In the genomic region with DNA sequence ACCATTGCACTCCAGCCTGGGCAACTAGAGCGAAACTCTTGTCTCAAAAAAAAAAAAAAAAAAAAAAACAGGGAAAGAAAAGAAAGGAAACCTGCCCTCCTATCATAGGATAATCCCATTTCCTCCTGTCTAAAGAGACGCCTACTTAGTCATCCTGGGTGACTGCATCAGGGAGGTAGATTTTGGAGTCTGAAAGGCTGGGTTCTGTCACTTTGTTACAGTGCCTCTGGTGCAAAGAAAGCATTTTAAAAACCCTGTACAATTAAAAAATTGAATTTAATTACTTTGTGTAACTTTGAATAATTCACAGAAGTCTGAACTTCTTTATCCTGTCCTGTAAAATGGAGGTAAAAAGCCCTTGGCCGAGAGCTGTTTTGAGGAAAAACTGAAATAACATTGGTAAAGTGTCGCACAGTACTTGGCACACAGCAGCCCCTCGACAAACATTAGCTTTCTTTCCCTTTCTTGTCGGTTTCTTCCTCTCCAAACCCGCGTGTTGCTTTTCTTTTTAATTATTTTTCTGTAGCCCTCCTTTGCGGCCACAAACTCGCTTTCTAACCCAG, we compare ENCODE assay signal across 8 cellular contexts. TPM values are rescaled to one million over a fixed set of nuclear protein-coding genes. Genes with fewer than 3 reads are reported as not detected.
DNase-seq lines count a peak whose midpoint lies in the region; ATAC-seq and TF ChIP-seq lines count a peak whose summit lies in the region.

No MANE protein-coding gene starts in this region.

- H3K9me3 ChIP-seq in mammary epithelial cell (replicated peaks; ENCODE audit: insufficient read depth, low read length): no peaks in the 10 kb centered on the region

- 60% methylated on average over 9 of the region's 10 CpGs for WGBS in mammary epithelial cell (ENCODE audit: low coverage, missing lambda C conversion rate)

- H3K4me3 ChIP-seq in LNCaP clone FGC (ENCODE audit: low read depth, low read length) (peak overlapping the region; percentile 92), mammary epithelial cell (replicated peaks in 1 of 3; ENCODE audit: insufficient read depth in 1 of 3, low read depth in 2 of 3, low read length in 3 of 3) (peak overlapping the region; percentile 85 to 98 (median 91))

- TSS peak; percentile 54 for BruUV-seq in mammary epithelial cell (replicated peaks; lab: Mats Ljungman, UMichigan)

- no peaks in the 10 kb centered on the region for H3K9me3 Mint-ChIP-seq in memory B cell

- H2AFZ ChIP-seq in mammary epithelial cell (ENCODE audit: low read depth, low read length): peak overlapping the region; percentile 96

- intact Hi-C loops in mammary epithelial cell (cut with micrococcal nuclease): loop anchor here (5.0 kb wide), 1 partner anchor 69 kb away; the partner anchor contains the start of genes EIF3I and TMEM234

- H3K27ac Mint-ChIP-seq in memory B cell: peak overlapping the region; percentile 91

- no peaks in the 10 kb centered on the region for H3K36me3 ChIP-seq in mammary epithelial cell (ENCODE audit: insufficient read depth, low read length)

- peak overlapping the region; percentile 99 for H3K4me3 Mint-ChIP-seq in memory B cell

- peak overlapping the region; percentile 41 for H3K27ac ChIP-seq in mammary epithelial cell (ENCODE audit: insufficient read depth, low read depth, low read length)

- no peaks in the 10 kb centered on the region for H4K20me1 ChIP-seq in mammary epithelial cell (ENCODE audit: insufficient read depth, low read length)

- peaks cover 40% of the 10 kb centered on the region for H3K79me2 ChIP-seq in mammary epithelial cell (ENCODE audit: insufficient read depth, low read length)

- TF ChIP-seq CTCF in LNCaP clone FGC (IDR thresholded peaks at IDR 0.05; ENCODE audit: control insufficient read depth, extremely low read depth, insufficient read depth) (no peak), mammary epithelial cell (conservative IDR thresholded peaks at IDR 0.05 in 1 of 2, IDR thresholded peaks at IDR 0.05 in 1 of 2; ENCODE audit: extremely low read depth in 1 of 2, insufficient read depth in 1 of 2, low read depth in 1 of 2, low read length in 2 of 2) (no peak)

- DNase-seq in DMS53 (lab: John Stamatoyannopoulos, UW): peak; percentile 89
- DNase-seq in LNCaP clone FGC (ENCODE audit: low read depth): no peak
- DNase-seq in mammary epithelial cell: peak; percentile 61
- DNase-seq in memory B cell (ENCODE audit: low spot score in 2 of 2): no peak

- dilution Hi-C loops in mammary epithelial cell (cut with HindIII; ENCODE audit: low sequenced_read_pairs): no loop called here

- in situ Hi-C loops in mammary epithelial cell (cut with MboI; ENCODE audit: low sequenced_read_pairs in 2 of 2): no loop called here

- H3K9ac ChIP-seq in mammary epithelial cell (ENCODE audit: insufficient read depth, low read length): peak overlapping the region; percentile 41

- CTCF ChIA-PET in mammary epithelial cell (lab: Charles Lee; ENCODE audit: low non-redundant PET): no interaction called here

- no peaks in the 10 kb centered on the region for H3K27me3 ChIP-seq in mammary epithelial cell (ENCODE audit: insufficient read depth, low read length)

- peaks cover 3% of the 10 kb centered on the region for H3K36me3 Mint-ChIP-seq in memory B cell

- peak overlapping the region; percentile 58 for H3K4me2 ChIP-seq in mammary epithelial cell (ENCODE audit: insufficient read depth, low read depth, low read length)

- peaks cover 6% of the 10 kb centered on the region for H3K4me1 ChIP-seq in mammary epithelial cell (ENCODE audit: insufficient read depth, low read length)

- ATAC-seq in memory B cell (ENCODE audit: low read depth) (no peak), GM19351 (IDR thresholded peaks at IDR 0.05; ENCODE audit: unreplicated experiment) (no peak), GM21576 (IDR thresholded peaks at IDR 0.05; ENCODE audit: unreplicated experiment) (no peak), HG03135 (IDR thresholded peaks at IDR 0.05; ENCODE audit: unreplicated experiment) (no peak), GM21619 (IDR thresholded peaks at IDR 0.05; ENCODE audit: unreplicated experiment) (no peak)

- H3K27me3 Mint-ChIP-seq in memory B cell: no peaks in the 10 kb centered on the region

- peaks cover 21% of the 10 kb centered on the region for H3K4me1 Mint-ChIP-seq in memory B cell

RNA-seq across cellular contexts. Expression of gene HDAC1, which starts 0.7 kb away (rescaled TPM):
- total RNA-seq in mammary epithelial cell: 10 to 100 TPM; 56.5 to 84.3 TPM
- polyA plus RNA-seq in mammary epithelial cell: 120 TPM
- 92.7 TPM for polyA minus RNA-seq in mammary epithelial cell

RNA-seq across cellular contexts. Expression of gene LCK, which starts 40.2 kb away (rescaled TPM):
- total RNA-seq in mammary epithelial cell: under 1 TPM in 1 of 2 donors, not detected in 1; 0.42 TPM
- 0.23 TPM for polyA plus RNA-seq in mammary epithelial cell
- polyA minus RNA-seq in mammary epithelial cell: 0.88 TPM

RNA-seq across cellular contexts. Expression of gene FAM167B, which starts 44.2 kb away (rescaled TPM):
- total RNA-seq in mammary epithelial cell: under 1 TPM in 1 of 2 donors, not detected in 1; 0.17 TPM
- 0.10 TPM for polyA plus RNA-seq in mammary epithelial cell
- not detected for polyA minus RNA-seq in mammary epithelial cell

RNA-seq across cellular contexts. Expression of gene MARCKSL1, which starts 44.8 kb away (rescaled TPM):
- 10 to 100 TPM; 13.0 to 16.1 TPM for total RNA-seq in mammary epithelial cell
- polyA plus RNA-seq in mammary epithelial cell: 15.3 TPM
- polyA minus RNA-seq in mammary epithelial cell: 13.9 TPM

Comparison
In these comparisons a context has a peak if more than half of its experiments do, and no peak if none do; other contexts are left out.
1. DNase-seq: peak in DMS53 (single experiment) and mammary epithelial cell (single experiment); none in LNCaP clone FGC (single experiment) and memory B cell (0 of 2).